In genomic region chr11:74726547-74727182, GRCh38 we compare ENCODE assay signal across 8 cellular contexts. TPM values are rescaled to one million over a fixed set of nuclear protein-coding genes. Genes with fewer than 3 reads are reported as not detected.
DNase-seq lines count a peak whose midpoint lies in the region; ATAC-seq and TF ChIP-seq lines count a peak whose summit lies in the region.

No MANE protein-coding gene starts in this region.

- peak; percentile 72 for ATAC-seq in GM21360 (IDR thresholded peaks at IDR 0.05; ENCODE audit: unreplicated experiment)
- ATAC-seq in omental fat pad (ENCODE audit: low FRiP score) = peak; percentile 90
- peak; percentile 98 for ATAC-seq in upper lobe of right lung

- no peaks in the 10 kb centered on the region for H4K20me1 ChIP-seq in KMS-11 (ENCODE audit: insufficient read depth)

- no peak overlapping the region for H3K9ac ChIP-seq in KMS-11

- H3K27me3 ChIP-seq in KMS-11 (ENCODE audit: insufficient read depth, low read depth) = no peaks in the 10 kb centered on the region
- peaks cover 16% of the 10 kb centered on the region for H3K27me3 ChIP-seq in upper lobe of right lung

- no peak overlapping the region for H3K27ac ChIP-seq in KMS-11
- H3K27ac ChIP-seq in upper lobe of right lung = no peak overlapping the region

- H3K4me1 ChIP-seq in KMS-11 (ENCODE audit: low read depth, poor library complexity, severe bottlenecking) = no peaks in the 10 kb centered on the region
- H3K4me1 ChIP-seq in upper lobe of right lung = peaks cover 11% of the 10 kb centered on the region

- no peaks in the 10 kb centered on the region for H3K9me3 ChIP-seq in upper lobe of right lung

- H3K4me2 ChIP-seq in KMS-11 = peak overlapping the region; percentile 6; the same call in 1 of the 2 replicates

- peak overlapping the region; percentile 36; the same call in 1 of the 2 replicates for H2AFZ ChIP-seq in KMS-11 (ENCODE audit: low read depth)

- H3K4me3 ChIP-seq in KMS-11 (IDR thresholded peaks at IDR 0.05; ENCODE audit: insufficient read depth, low read depth, low read length) (no peak overlapping the region), upper lobe of right lung (no peak overlapping the region)

- peak; percentile 58 for DNase-seq in COR-L47 (lab: John Stamatoyannopoulos, UW)
- peak; percentile 55 for DNase-seq in RPMI7951 (ENCODE audit: low read depth)
- peak; percentile 23 for DNase-seq in activated T-helper 9 cell treated with anti-CD3 and anti-CD28 coated beads, Interleukin-2, amount 50 U/mL, for 16 hours (ENCODE audit: low read depth)
- DNase-seq in foreskin melanocyte = peak; percentile 26
- peak; percentile 45 for DNase-seq in omental fat pad (ENCODE audit: low spot score)
- DNase-seq in upper lobe of right lung = peak; percentile 82

- no peaks in the 10 kb centered on the region for H3K79me2 ChIP-seq in KMS-11 (ENCODE audit: insufficient read depth, low read depth)

- intact Hi-C loops in upper lobe of right lung (cut with DNase I) = no loop called here

- TF ChIP-seq CTCF in KMS-11 (conservative IDR thresholded peaks at IDR 0.05; ENCODE audit: low read depth, low read length) (peak; percentile 82), omental fat pad (IDR thresholded peaks at IDR 0.05) (peak in 2 of 3 donors; percentile 39 to 54), upper lobe of right lung (IDR thresholded peaks at IDR 0.05) (peak; percentile 93)

- H3K36me3 ChIP-seq in KMS-11 (ENCODE audit: insufficient read depth) = no peaks in the 10 kb centered on the region
- H3K36me3 ChIP-seq in upper lobe of right lung = no peaks in the 10 kb centered on the region

RNA-seq across cellular contexts. Expression of gene CHRDL2, which starts 4.6 kb away (rescaled TPM):
- total RNA-seq in RPMI7951 (2014; rRNA removed; shearing (Covaris generic)) = not detected in 2 replicates
- total RNA-seq in omental fat pad (under 1 TPM in 2 of 4 donors, not detected in 2; 0.28 to 0.96 TPM), upper lobe of right lung (1.6 TPM)

RNA-seq across cellular contexts. Expression of gene RNF169, which starts 22.0 kb away (rescaled TPM):
- total RNA-seq in RPMI7951 (2014; rRNA removed; shearing (Covaris generic)) = 9.3 and 11.1 TPM in 2 replicates
- total RNA-seq in omental fat pad = 10 to 100 TPM; 15.2 to 27.3 (median 20.4) TPM
- total RNA-seq in upper lobe of right lung = 21.3 TPM

Comparison
In these comparisons a context has a peak if more than half of its experiments do, and no peak if none do; other contexts are left out.
1. DNase-seq: peak in every context shown above with its lines; median percentile 82 in upper lobe of right lung; 58 in COR-L47; 55 in RPMI7951; 45 in omental fat pad; 26 in foreskin melanocyte; 23 in activated T-helper 9 cell treated with anti-CD3 and anti-CD28 coated beads, Interleukin-2, amount 50 U/mL, for 16 hours.